In genomic region chr11:34223907-34224306, GRCh38 we compare ENCODE assay signal across 16 cellular contexts.
DNase-seq lines count a peak whose midpoint lies in the region; ATAC-seq, FAIRE-seq and TF ChIP-seq lines count a peak whose summit lies in the region.
"Had no signal": no experiment of that assay in that cellular context is flagged by ENCODE, and none has a peak within 500 bp of the region (broad histone marks: within the 10 kb centered on the region; RNA-seq: fewer than 3 reads in every experiment).

No MANE protein-coding gene starts in this region.

- DNase-seq in HepG2 (ENCODE audit: low spot score) (no peak), right lobe of liver (no peak), PC-3 (no peak), hepatocyte (ENCODE audit: low spot score) (no peak), breast epithelium (ENCODE audit: low spot score in 2 of 2) (no peak), T-helper 2 cell (no peak), SK-N-DZ (ENCODE audit: low spot score) (no peak)
- no peak for DNase-seq in stimulated activated naive B cell treated with anti-CD40 and anti-IgM and Interleukin-4, amounts not matched to agents 10 μg/mL and 1 μg/mL and 100 μg/mL, for 72 hours
- DNase-seq: ACHN; CD4-positive, CD25-positive, alpha-beta regulatory T cell; DMS79 treated with DMSO at 0.1 percent for 48 hours; GOT3 had no signal

- H3K27ac ChIP-seq in HepG2 (ENCODE audit: extremely low read length, insufficient read depth, low read length) = no peak overlapping the region
- H3K27ac ChIP-seq in right lobe of liver = no peak overlapping the region
- no peak overlapping the region; the same call in 1 of the 2 replicates for H3K27ac ChIP-seq in PC-3 (ENCODE audit: low read length)
- peak overlapping the region; percentile 40 for H3K27ac ChIP-seq in hepatocyte
- no peak overlapping the region for H3K27ac ChIP-seq in breast epithelium
- H3K27ac ChIP-seq: BLaER1 treated with 17β-estradiol and CSF1 and Interleukin-3, amounts not matched to agents 10 nM and 100 nM had no signal

- H3K4me1 ChIP-seq in HepG2 (ENCODE audit: insufficient read depth, low read length) = peaks cover 61% of the 10 kb centered on the region
- peaks cover 0 to 7% (median 0%) of the 10 kb centered on the region in 4 donors for H3K4me1 ChIP-seq in right lobe of liver
- peaks cover 19% of the 10 kb centered on the region for H3K4me1 ChIP-seq in PC-3 (ENCODE audit: insufficient read depth, low read length)
- peaks cover 21% of the 10 kb centered on the region for H3K4me1 ChIP-seq in hepatocyte (ENCODE audit: insufficient read depth)
- no peaks in the 10 kb centered on the region for H3K4me1 ChIP-seq in breast epithelium

- TF ChIP-seq RAD21 in HepG2 (CRISPR knock-in tag; IDR thresholded peaks at IDR 0.05) = no peak

- H3K9me3 Mint-ChIP-seq in stimulated activated naive B cell treated with anti-CD40 and anti-IgM and Interleukin-4, amounts not matched to agents 10 μg/mL and 1 μg/mL and 100 μg/mL, for 72 hours = no peaks in the 10 kb centered on the region

- H3K27me3 Mint-ChIP-seq in stimulated activated naive B cell treated with anti-CD40 and anti-IgM and Interleukin-4, amounts not matched to agents 10 μg/mL and 1 μg/mL and 100 μg/mL, for 72 hours = no peaks in the 10 kb centered on the region

- in situ Hi-C loops in HepG2 (cut with HindIII; ENCODE audit: extremely low pct_ligation_motif_present, low pct_unique_long_range_greater_than_20kb) = no loop called here

- POLR2A ChIA-PET in HepG2 (lab: Yijun Ruan, JAX) (no interaction called here), PC-3 (lab: Charles Lee; ENCODE audit: unreplicated experiment) (no interaction called here)

- H3K4me1 Mint-ChIP-seq in stimulated activated naive B cell treated with anti-CD40 and anti-IgM and Interleukin-4, amounts not matched to agents 10 μg/mL and 1 μg/mL and 100 μg/mL, for 72 hours = peaks cover 21 to 22% of the 10 kb centered on the region in 2 donors
- H3K4me1 Mint-ChIP-seq: CD4-positive, CD25-positive, alpha-beta regulatory T cell had no signal

- TF ChIP-seq POLR2A in HepG2 (IDR thresholded peaks at IDR 0.05; ENCODE audit: insufficient read depth in 1 of 2, low read depth in 2 of 2, low read length in 2 of 2) = no peak
- no peak for TF ChIP-seq POLR2A in right lobe of liver (IDR thresholded peaks at IDR 0.05)
- no peak for TF ChIP-seq POLR2A in breast epithelium (IDR thresholded peaks at IDR 0.05)

- no peak overlapping the region for H3K4me3 Mint-ChIP-seq in stimulated activated naive B cell treated with anti-CD40 and anti-IgM and Interleukin-4, amounts not matched to agents 10 μg/mL and 1 μg/mL and 100 μg/mL, for 72 hours
- H3K4me3 Mint-ChIP-seq: CD4-positive, CD25-positive, alpha-beta regulatory T cell had no signal

- H4K20me1 ChIP-seq in HepG2 (ENCODE audit: insufficient read depth, low read length) (no peaks in the 10 kb centered on the region; the same call in 1 of the 2 replicates), PC-3 (ENCODE audit: low read length) (no peaks in the 10 kb centered on the region), hepatocyte (ENCODE audit: insufficient read depth, poor library complexity, severe bottlenecking) (peaks cover 7% of the 10 kb centered on the region)
- H4K20me1 ChIP-seq: BLaER1 treated with 17β-estradiol and CSF1 and Interleukin-3, amounts not matched to agents 10 nM and 100 nM had no signal

- H3K4me3 ChIP-seq in HepG2 (replicated peaks in 1 of 3; ENCODE audit: insufficient read depth in 1 of 3, low read depth in 2 of 3, low read length in 3 of 3) (no peak overlapping the region), right lobe of liver (no peak overlapping the region), PC-3 (ENCODE audit: low read length) (no peak overlapping the region), hepatocyte (no peak overlapping the region), breast epithelium (no peak overlapping the region)
- H3K4me3 ChIP-seq: BLaER1 treated with 17β-estradiol and CSF1 and Interleukin-3, amounts not matched to agents 10 nM and 100 nM; HAP-1 had no signal

- FAIRE-seq in HepG2 (lab: Jason Lieb, UNC) = no peak
- FAIRE-seq: G401.6, GM12891 had no signal

- H2AFZ ChIP-seq in HepG2 (ENCODE audit: low read length) (no peak overlapping the region), PC-3 (ENCODE audit: low read length) (no peak overlapping the region), hepatocyte (no peak overlapping the region)

- no peaks in the 10 kb centered on the region for H3K9me3 ChIP-seq in HepG2 (ENCODE audit: low read length)
- H3K9me3 ChIP-seq in right lobe of liver = no peaks in the 10 kb centered on the region
- no peaks in the 10 kb centered on the region for H3K9me3 ChIP-seq in PC-3 (ENCODE audit: low read length)
- H3K9me3 ChIP-seq in hepatocyte (ENCODE audit: low read depth) = no peaks in the 10 kb centered on the region
- H3K9me3 ChIP-seq in breast epithelium = no peaks in the 10 kb centered on the region
- H3K9me3 ChIP-seq: BLaER1 treated with 17β-estradiol and CSF1 and Interleukin-3, amounts not matched to agents 10 nM and 100 nM; HAP-1 had no signal

- peaks cover 7 to 16% of the 10 kb centered on the region in 2 donors for H3K36me3 Mint-ChIP-seq in stimulated activated naive B cell treated with anti-CD40 and anti-IgM and Interleukin-4, amounts not matched to agents 10 μg/mL and 1 μg/mL and 100 μg/mL, for 72 hours
- H3K36me3 Mint-ChIP-seq: CD4-positive, CD25-positive, alpha-beta regulatory T cell had no signal

- BruUV-seq in HepG2 (replicated peaks; lab: Mats Ljungman, UMichigan) (no TSS peak), PC-3 (replicated peaks; lab: Mats Ljungman, UMichigan) (no TSS peak)

- intact Hi-C loops in HepG2 (cut with micrococcal nuclease; ENCODE audit: unreplicated experiment) (loop anchor here (1.0 kb wide), 1 partner anchor 50 kb away; no protein-coding TSS in a partner anchor), right lobe of liver (cut with DNase I) (no loop called here), PC-3 (cut with micrococcal nuclease) (no loop called here), breast epithelium (cut with DNase I; ENCODE audit: low total_unique reads) (no loop called here)

- H3K9ac ChIP-seq in HepG2 (ENCODE audit: insufficient read depth, low read depth, low read length) = no peak overlapping the region
- H3K9ac ChIP-seq in PC-3 (ENCODE audit: low read length) = no peak overlapping the region
- H3K9ac ChIP-seq: BLaER1 treated with 17β-estradiol and CSF1 and Interleukin-3, amounts not matched to agents 10 nM and 100 nM had no signal

- H3K27me3 ChIP-seq in HepG2 (ENCODE audit: control insufficient read depth in 1 of 2, insufficient read depth in 2 of 2, low read length in 2 of 2) (no peaks in the 10 kb centered on the region), right lobe of liver (no peaks in the 10 kb centered on the region), PC-3 (ENCODE audit: low read length) (no peaks in the 10 kb centered on the region), hepatocyte (no peaks in the 10 kb centered on the region), breast epithelium (no peaks in the 10 kb centered on the region)
- H3K27me3 ChIP-seq: BLaER1 treated with 17β-estradiol and CSF1 and Interleukin-3, amounts not matched to agents 10 nM and 100 nM had no signal

- CTCF ChIA-PET in HepG2 (lab: Yijun Ruan, JAX; ENCODE audit: low intra/inter-chr PET ratio, low total read pairs) (no interaction called here), PC-3 (lab: Charles Lee) (no interaction called here)

- H3K79me2 ChIP-seq in HepG2 (ENCODE audit: insufficient read depth, low read length) (peaks cover 3% of the 10 kb centered on the region), PC-3 (ENCODE audit: low read length) (no peaks in the 10 kb centered on the region), hepatocyte (peaks cover 4% of the 10 kb centered on the region)

- H3K9me2 ChIP-seq in PC-3 (replicated peaks; ENCODE audit: low read length) = no peaks in the 10 kb centered on the region
- no peaks in the 10 kb centered on the region for H3K9me2 ChIP-seq in hepatocyte (replicated peaks; ENCODE audit: insufficient read depth)

- peak overlapping the region; percentile 25; the same call in 1 of the 2 replicates for H3K4me2 ChIP-seq in HepG2 (ENCODE audit: low read depth, low read length)
- peak overlapping the region; percentile 64 for H3K4me2 ChIP-seq in PC-3 (ENCODE audit: low read length)
- peak overlapping the region; percentile 43 for H3K4me2 ChIP-seq in hepatocyte
- H3K4me2 ChIP-seq: BLaER1 treated with 17β-estradiol and CSF1 and Interleukin-3, amounts not matched to agents 10 nM and 100 nM had no signal

- H3K27ac Mint-ChIP-seq in stimulated activated naive B cell treated with anti-CD40 and anti-IgM and Interleukin-4, amounts not matched to agents 10 μg/mL and 1 μg/mL and 100 μg/mL, for 72 hours = peak overlapping the region; percentile 81
- H3K27ac Mint-ChIP-seq: CD4-positive, CD25-positive, alpha-beta regulatory T cell had no signal

- H3F3A ChIP-seq in PC-3 (ENCODE audit: low read length, unreplicated experiment) = no peaks in the 10 kb centered on the region

- no peaks in the 10 kb centered on the region for H3K36me3 ChIP-seq in HepG2 (replicated peaks in 1 of 2; ENCODE audit: control insufficient read depth in 1 of 2, insufficient read depth in 2 of 2, low read length in 2 of 2)
- H3K36me3 ChIP-seq in right lobe of liver = no peaks in the 10 kb centered on the region
- H3K36me3 ChIP-seq in PC-3 (ENCODE audit: low read depth, low read length) = no peaks in the 10 kb centered on the region
- no peaks in the 10 kb centered on the region for H3K36me3 ChIP-seq in hepatocyte (replicated peaks; ENCODE audit: insufficient read depth, low read depth)
- no peaks in the 10 kb centered on the region for H3K36me3 ChIP-seq in breast epithelium
- H3K36me3 ChIP-seq: BLaER1 treated with 17β-estradiol and CSF1 and Interleukin-3, amounts not matched to agents 10 nM and 100 nM; HAP-1 had no signal

- 100% methylated on average over 2 of the region's 2 CpGs for WGBS in HepG2 (ENCODE audit: low lambda C conversion rate)
- 91% methylated on average over 2 of the region's 2 CpGs for WGBS in right lobe of liver (ENCODE audit: insufficient coverage, low coverage, low lambda C conversion rate, missing lambda C conversion rate)
- 91% methylated on average over 2 of the region's 2 CpGs for WGBS in hepatocyte (ENCODE audit: low lambda C conversion rate, missing lambda C conversion rate)

- no peak for TF ChIP-seq CTCF in HepG2 (CRISPR knock-in tag; IDR thresholded peaks at IDR 0.05)
- TF ChIP-seq CTCF in right lobe of liver (IDR thresholded peaks at IDR 0.05) = no peak
- no peak for TF ChIP-seq CTCF in PC-3 (conservative IDR thresholded peaks at IDR 0.05; ENCODE audit: low read depth, low read length)
- no peak for TF ChIP-seq CTCF in hepatocyte (IDR thresholded peaks at IDR 0.05; ENCODE audit: poor library complexity)
- no peak for TF ChIP-seq CTCF in breast epithelium (IDR thresholded peaks at IDR 0.05)

- ATAC-seq in HepG2 = no peak
- no peak for ATAC-seq in right lobe of liver
- no peak for ATAC-seq in PC-3
- no peak for ATAC-seq in stimulated activated naive B cell treated with anti-CD40 and anti-IgM and Interleukin-4, amounts not matched to agents 10 μg/mL and 1 μg/mL and 100 μg/mL, for 72 hours (replicated peaks)

- no peak for TF ChIP-seq EP300 in HepG2 (IDR thresholded peaks at IDR 0.05; ENCODE audit: low read depth in 2 of 2, low read length in 2 of 2)
- TF ChIP-seq EP300 in HepG2 (CRISPR knock-in tag; IDR thresholded peaks at IDR 0.05; ENCODE audit: borderline replicate concordance) = no peak

TF ChIP-seq in HepG2, 621 proteins besides CTCF, POLR2A, EP300 and RAD21:
- no peak for TF ChIP-seq ZNF577 (CRISPR knock-in tag; IDR thresholded peaks at IDR 0.05; ENCODE audit: borderline replicate concordance, low read depth)
- peak; percentile 36; the same call in 1 of the 2 replicates for TF ChIP-seq ZNF121 (CRISPR knock-in tag; IDR thresholded peaks at IDR 0.05)
